ENCODE assay signal across 8 cellular contexts in genomic region chr2:184598313-184599053, GRCh38. TPM values are rescaled to one million over a fixed set of nuclear protein-coding genes. Genes with fewer than 3 reads are reported as not detected.
DNase-seq lines count a peak whose midpoint lies in the region; ATAC-seq and TF ChIP-seq lines count a peak whose summit lies in the region.

Gene ZNF804A, plus strand, starts transcription at chr2:184598529. Its CDS starts 431 bp downstream, at chr2:184598960.

- no peaks in the 10 kb centered on the region for H3K9me3 Mint-ChIP-seq in activated naive CD8-positive, alpha-beta T cell treated with anti-CD3 and anti-CD28 coated beads for 36 hours

- peak; percentile 86 for ATAC-seq in HG03139 (IDR thresholded peaks at IDR 0.05; ENCODE audit: unreplicated experiment)
- ATAC-seq in Right ventricle myocardium superior (ENCODE audit: poor library complexity), result peak; percentile 71

- peaks cover 16% of the 10 kb centered on the region for H3K4me1 Mint-ChIP-seq in activated naive CD8-positive, alpha-beta T cell treated with anti-CD3 and anti-CD28 coated beads for 36 hours

- H3K4me1 ChIP-seq in neutrophil (ENCODE audit: control insufficient read depth in 1 of 2, insufficient read depth in 1 of 2, low read depth in 1 of 2, low read length in 1 of 2), result peaks cover 36 to 39% of the 10 kb centered on the region in 2 experiments

- no peaks in the 10 kb centered on the region for H3K36me3 Mint-ChIP-seq in activated naive CD8-positive, alpha-beta T cell treated with anti-CD3 and anti-CD28 coated beads for 36 hours

- TF ChIP-seq CTCF in neutrophil (IDR thresholded peaks at IDR 0.05), result no peak

- peak; percentile 58 for DNase-seq in DMS153 (lab: John Stamatoyannopoulos, UW)
- peak; percentile 32 for DNase-seq in GM19240 (ENCODE audit: insufficient read length, low spot score)
- DNase-seq in NCI-H69 (lab: John Stamatoyannopoulos, UW), result peak; percentile 68
- peak; percentile 24 for DNase-seq in activated naive CD8-positive, alpha-beta T cell treated with anti-CD3 and anti-CD28 coated beads for 36 hours
- DNase-seq in Right ventricle myocardium superior, result peak; percentile 70
- no peak for DNase-seq in NCI-H128 (lab: John Stamatoyannopoulos, UW; ENCODE audit: unreplicated experiment)

- intact Hi-C loops in Right ventricle myocardium superior (cut with DNase I), result no loop called here

- H3K27ac Mint-ChIP-seq in activated naive CD8-positive, alpha-beta T cell treated with anti-CD3 and anti-CD28 coated beads for 36 hours, result no peak within 1 kb of the TSS

- H3K27ac ChIP-seq in neutrophil, result peak within 1 kb of the TSS; percentile 97

- peak within 1 kb of the TSS; percentile 74 to 86 for H3K4me3 ChIP-seq in neutrophil (ENCODE audit: low read depth in 1 of 2, low read length in 1 of 2)

- H3K9me3 ChIP-seq in neutrophil, result no peaks in the 10 kb centered on the region

- H3K4me3 Mint-ChIP-seq in activated naive CD8-positive, alpha-beta T cell treated with anti-CD3 and anti-CD28 coated beads for 36 hours, result peak within 1 kb of the TSS; percentile 56

- peaks cover 56% of the 10 kb centered on the region for H3K27me3 Mint-ChIP-seq in activated naive CD8-positive, alpha-beta T cell treated with anti-CD3 and anti-CD28 coated beads for 36 hours

- peaks cover 12% of the 10 kb centered on the region for H3K36me3 ChIP-seq in neutrophil

- H3K27me3 ChIP-seq in neutrophil, result no peaks in the 10 kb centered on the region

RNA-seq across cellular contexts. Expression of gene ZNF804A, which starts in this region (rescaled TPM):
- total RNA-seq in activated naive CD8-positive, alpha-beta T cell treated with anti-CD3 and anti-CD28 coated beads for 36 hours, result not detected
- not detected for total RNA-seq in Right ventricle myocardium superior

Comparison
In these comparisons a context has a peak if more than half of its experiments do, and no peak if none do; other contexts are left out.
1. Peak in DNase-seq in activated naive CD8-positive, alpha-beta T cell treated with anti-CD3 and anti-CD28 coated beads for 36 hours; RNA of the gene not detected or under 1 TPM.
2. Peak in DNase-seq and ATAC-seq in Right ventricle myocardium superior; RNA of the gene not detected or under 1 TPM.